Comparison of ENCODE assay signal across 8 cellular contexts in genomic region chr4:24328711-24329110, GRCh38.
"Had no signal": no experiment of that assay in that cellular context is flagged by ENCODE, and none has a peak within 500 bp of the region (broad histone marks: within the 10 kb centered on the region; RNA-seq: fewer than 3 reads in every experiment).

No MANE protein-coding gene starts in this region.

- H3K36me3 Mint-ChIP-seq: activated naive CD8-positive, alpha-beta T cell treated with anti-CD3 and anti-CD28 coated beads, Interleukin-2, amount 10 ng/mL, durations not matched to agents 7 days and 5 days; stimulated activated effector memory CD8-positive, alpha-beta T cell treated with anti-CD3 and anti-CD28 coated beads, Interleukin-12 subunit alpha, Interleukin-12 subunit beta, amount 100 ng/mL, for 72 hours had no signal

- H3K27ac Mint-ChIP-seq: activated naive CD8-positive, alpha-beta T cell treated with anti-CD3 and anti-CD28 coated beads, Interleukin-2, amount 10 ng/mL, durations not matched to agents 7 days and 5 days; stimulated activated effector memory CD8-positive, alpha-beta T cell treated with anti-CD3 and anti-CD28 coated beads, Interleukin-12 subunit alpha, Interleukin-12 subunit beta, amount 100 ng/mL, for 72 hours; T-helper 2 cell treated with Interferon-gamma antibody and Interleukin-4, amounts not matched to agents 5 μg/mL and 100 μg/mL, for 36 hours had no signal

- DNase-seq: activated CD4-positive, alpha-beta T cell treated with anti-CD3 and anti-CD28 coated beads, Interleukin-2, amount 50 U/mL, for 4 hours; activated naive CD4-positive, alpha-beta T cell; activated naive CD8-positive, alpha-beta T cell treated with anti-CD3 and anti-CD28 coated beads, Interleukin-2, amount 10 ng/mL, durations not matched to agents 7 days and 5 days; activated T-cell treated with anti-CD3 and anti-CD28 coated beads for 4 hours; left cardiac atrium had no signal

- H3K9me3 Mint-ChIP-seq: activated naive CD8-positive, alpha-beta T cell treated with anti-CD3 and anti-CD28 coated beads, Interleukin-2, amount 10 ng/mL, durations not matched to agents 7 days and 5 days; T-helper 2 cell treated with Interferon-gamma antibody and Interleukin-4, amounts not matched to agents 5 μg/mL and 100 μg/mL, for 36 hours had no signal

- H3K4me1 Mint-ChIP-seq: activated naive CD8-positive, alpha-beta T cell treated with anti-CD3 and anti-CD28 coated beads, Interleukin-2, amount 10 ng/mL, durations not matched to agents 7 days and 5 days; stimulated activated effector memory CD8-positive, alpha-beta T cell treated with anti-CD3 and anti-CD28 coated beads, Interleukin-12 subunit alpha, Interleukin-12 subunit beta, amount 100 ng/mL, for 72 hours had no signal

- H3K4me3 Mint-ChIP-seq: activated naive CD8-positive, alpha-beta T cell treated with anti-CD3 and anti-CD28 coated beads, Interleukin-2, amount 10 ng/mL, durations not matched to agents 7 days and 5 days; stimulated activated effector memory CD8-positive, alpha-beta T cell treated with anti-CD3 and anti-CD28 coated beads, Interleukin-12 subunit alpha, Interleukin-12 subunit beta, amount 100 ng/mL, for 72 hours; T-helper 2 cell treated with Interferon-gamma antibody and Interleukin-4, amounts not matched to agents 5 μg/mL and 100 μg/mL, for 36 hours had no signal

- ATAC-seq: esophagus mucosa; left cardiac atrium; stimulated activated effector memory CD8-positive, alpha-beta T cell treated with anti-CD3 and anti-CD28 coated beads, Interleukin-12 subunit alpha, Interleukin-12 subunit beta, amount 100 ng/mL, for 72 hours had no signal
